ENCODE assay signal across 24 cellular contexts in the genomic region with DNA sequence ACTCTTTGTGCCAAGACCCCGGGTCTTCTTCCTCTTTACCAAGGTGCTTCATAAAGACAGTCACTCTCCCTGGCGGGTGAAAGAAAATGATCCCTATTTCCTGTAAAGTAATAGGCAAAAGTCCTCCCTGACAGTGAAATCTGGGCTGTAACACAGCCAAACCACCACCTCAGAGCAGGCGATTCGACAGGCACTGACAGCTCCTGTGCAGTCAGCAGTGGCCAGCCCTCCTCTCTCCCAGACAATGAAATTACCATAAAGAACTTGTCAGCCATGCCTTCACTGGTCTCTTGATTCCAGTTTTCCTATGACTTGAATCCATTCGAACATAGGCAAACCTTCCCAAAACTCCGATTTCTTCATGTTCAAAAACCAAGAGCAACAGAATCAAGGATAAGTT.
"Had no signal": no experiment of that assay in that cellular context is flagged by ENCODE, and none has a peak within 500 bp of the region (broad histone marks: within the 10 kb centered on the region; RNA-seq: fewer than 3 reads in every experiment).

No MANE protein-coding gene starts in this region.

- H3K4me1 ChIP-seq: adrenal gland, esophagus squamous epithelium, heart left ventricle had no signal

- H3K27ac ChIP-seq: adrenal gland, esophagus squamous epithelium, heart left ventricle had no signal

- H3K36me3 ChIP-seq: adrenal gland, esophagus squamous epithelium, heart left ventricle had no signal

- H3K4me3 ChIP-seq: adrenal gland, esophagus squamous epithelium, heart left ventricle had no signal

- H3K27me3 ChIP-seq: adrenal gland, esophagus squamous epithelium, heart left ventricle had no signal

- H3K9me3 ChIP-seq: adrenal gland, esophagus squamous epithelium had no signal

- ATAC-seq: activated CD4-positive, alpha-beta T cell treated with anti-CD3 and anti-CD28 coated beads for 36 hours; activated CD8-positive, alpha-beta memory T cell treated with anti-CD3 and anti-CD28 coated beads, Interleukin-2, amount 10 ng/mL, durations not matched to agents 7 days and 5 days; activated CD8-positive, alpha-beta T cell treated with anti-CD3 and anti-CD28 coated beads, Interleukin-2, amount 10 ng/mL, durations not matched to agents 7 days and 5 days; activated naive CD8-positive, alpha-beta T cell treated with anti-CD3 and anti-CD28 coated beads, Interleukin-2, amount 50 U/mL, for 24 hours; heart left ventricle had no signal

- DNase-seq: activated CD4-positive, alpha-beta memory T cell treated with anti-CD3 and anti-CD28 coated beads for 36 hours; activated CD4-positive, alpha-beta T cell treated with anti-CD3 and anti-CD28 coated beads for 36 hours; activated CD4-positive, alpha-beta T cell treated with anti-CD3 and anti-CD28 coated beads, Interleukin-2, amount 10 ng/mL, durations not matched to agents 24 days and 14 days; activated CD4-positive, CD25-positive, alpha-beta regulatory T cell; activated CD4-positive, CD25-positive, alpha-beta regulatory T cell treated with anti-CD3 and anti-CD28 coated beads, Interleukin-2, amount 50 U/mL, for 72 hours; activated CD8-positive, alpha-beta memory T cell treated with anti-CD3 and anti-CD28 coated beads, Interleukin-2, amount 10 ng/mL, durations not matched to agents 7 days and 5 days; activated CD8-positive, alpha-beta memory T cell treated with anti-CD3 and anti-CD28 coated beads, Interleukin-2, amount 50 U/mL, for 4 hours; activated CD8-positive, alpha-beta T cell treated with anti-CD3 and anti-CD28 coated beads, Interleukin-2, amount 10 ng/mL, durations not matched to agents 7 days and 5 days; activated effector memory CD4-positive, alpha-beta T cell treated with anti-CD3 and anti-CD28 coated beads, Interleukin-2, amount 50 U/mL, for 16 hours; activated naive CD4-positive, alpha-beta T cell treated with anti-CD3 and anti-CD28 coated beads for 36 hours; activated naive CD8-positive, alpha-beta T cell treated with anti-CD3 and anti-CD28 coated beads for 36 hours; activated naive CD8-positive, alpha-beta T cell treated with anti-CD3 and anti-CD28 coated beads, Interleukin-2, amount 50 U/mL, for 24 hours; activated T-cell treated with anti-CD3 and anti-CD28 coated beads, Interleukin-2, amount 50 U/mL, for 1 hour; activated T-cell treated with anti-CD3 and anti-CD28 coated beads, Interleukin-2, amount 50 U/mL, for 48 hours; adrenal gland; amygdala; aorta; caudate nucleus; cortex of kidney; effector CD8-positive, alpha-beta T cell; esophagus squamous epithelium; glutamatergic neuron; heart left ventricle; T-helper 2 cell had no signal
